ENCODE assay signal across 14 cellular contexts in the genomic region with DNA sequence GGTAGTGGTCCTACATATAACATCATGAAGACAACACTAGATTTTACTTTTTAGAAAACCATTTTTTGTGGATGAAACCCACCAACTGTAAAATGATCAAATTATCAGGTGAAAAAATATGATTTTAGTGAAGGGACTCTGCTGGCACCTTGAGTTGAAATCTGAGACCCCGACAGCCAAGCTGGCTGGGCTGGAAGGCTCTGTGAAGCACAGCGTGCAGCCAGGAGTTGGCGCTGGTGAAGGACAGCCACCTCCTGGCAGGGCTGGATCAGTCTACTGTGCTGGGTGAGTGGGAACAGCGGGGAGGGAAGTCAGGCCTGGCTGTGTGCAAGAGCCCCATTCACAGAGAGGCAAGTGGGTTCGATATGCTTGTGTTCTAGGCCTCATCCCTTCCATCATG. TPM values are rescaled to one million over a fixed set of nuclear protein-coding genes. Genes with fewer than 3 reads are reported as not detected.
DNase-seq lines count a peak whose midpoint lies in the region; ATAC-seq, FAIRE-seq and TF ChIP-seq lines count a peak whose summit lies in the region.
"Had no signal": no experiment of that assay in that cellular context is flagged by ENCODE, and none has a peak within 500 bp of the region (broad histone marks: within the 10 kb centered on the region; RNA-seq: fewer than 3 reads in every experiment).

No MANE protein-coding gene starts in this region.

- intact Hi-C loops in HCT116 (cut with micrococcal nuclease), result no loop called here
- intact Hi-C loops in endothelial cell of umbilical vein (cut with micrococcal nuclease), result loop anchor here (1.0 kb wide), 1 partner anchor 109 kb away; no protein-coding TSS in a partner anchor
- intact Hi-C loops in posterior vena cava (cut with DNase I), result no loop called here

- H3K9me3 ChIP-seq in HCT116 (ENCODE audit: control insufficient read depth in 1 of 2, insufficient read depth in 1 of 2, low read depth in 1 of 2, low read length in 2 of 2) (no peaks in the 10 kb centered on the region), endothelial cell of umbilical vein (replicated peaks; ENCODE audit: control insufficient read depth, insufficient read depth, low read length) (no peaks in the 10 kb centered on the region), trophoblast cell (ENCODE audit: insufficient read depth, low read depth, low read length) (peaks cover 2% of the 10 kb centered on the region)
- H3K9me3 ChIP-seq: Caco-2 had no signal

- H3K27ac ChIP-seq in HCT116 (ENCODE audit: low read depth, low read length), result no peak overlapping the region
- H3K27ac ChIP-seq in endothelial cell of umbilical vein (ENCODE audit: insufficient read depth, low read depth, low read length), result peak overlapping the region; percentile 61
- no peak overlapping the region for H3K27ac ChIP-seq in trophoblast cell (ENCODE audit: low read depth, low read length)

- H3K9me1 ChIP-seq in endothelial cell of umbilical vein (replicated peaks; ENCODE audit: control insufficient read depth, extremely low read depth, insufficient read depth, low read length), result no peaks in the 10 kb centered on the region

- TF ChIP-seq CTCF in HCT116 (IDR thresholded peaks at IDR 0.05 in 2 of 3, conservative IDR thresholded peaks at IDR 0.05 in 1 of 3; ENCODE audit: borderline replicate concordance in 1 of 3, insufficient read depth in 1 of 3, low read depth in 2 of 3, low read length in 2 of 3) (no peak), endothelial cell of umbilical vein (IDR thresholded peaks at IDR 0.05; ENCODE audit: extremely low read depth in 1 of 2, insufficient read depth in 1 of 2, low read depth in 1 of 2, low read length in 2 of 2) (peak in 1 of 2 donors; percentile 47)

- peak overlapping the region; percentile 94 for H3K23ac ChIP-seq in trophoblast cell (ENCODE audit: low read length)

- H3K4me2 ChIP-seq in HCT116 (ENCODE audit: low read length) (no peak overlapping the region), endothelial cell of umbilical vein (ENCODE audit: insufficient read depth, low read length) (no peak overlapping the region), trophoblast cell (ENCODE audit: low read length) (no peak overlapping the region)

- WGBS in trophoblast cell (ENCODE audit: extremely low coverage, insufficient coverage, insufficient read length), result no CpG with 5 or more reads among the region's 5 CpGs

- RAD21 ChIA-PET in HCT116 (lab: Charles Lee; ENCODE audit: low non-redundant PET in 1 of 2, low total read pairs in 2 of 2, uncharacterized antibody in 2 of 2, unreplicated experiment in 2 of 2), result no interaction called here

- H3K4me3 ChIP-seq in HCT116 (replicated peaks in 1 of 2; ENCODE audit: low read depth in 1 of 2, low read length in 2 of 2), result no peak overlapping the region
- no peak overlapping the region for H3K4me3 ChIP-seq in endothelial cell of umbilical vein (replicated peaks in 1 of 3; ENCODE audit: insufficient read depth in 1 of 3, low read depth in 1 of 3, low read length in 3 of 3)
- H3K4me3 ChIP-seq in trophoblast cell (ENCODE audit: low read depth, low read length), result no peak overlapping the region

- no peaks in the 10 kb centered on the region for H4K20me1 ChIP-seq in HCT116 (ENCODE audit: insufficient read depth)
- no peaks in the 10 kb centered on the region for H4K20me1 ChIP-seq in endothelial cell of umbilical vein (replicated peaks; ENCODE audit: control insufficient read depth, extremely low read depth, insufficient read depth, low read length)

- no peak overlapping the region for H4K8ac ChIP-seq in trophoblast cell (ENCODE audit: low read depth, low read length)

- H2AK5ac ChIP-seq in trophoblast cell (ENCODE audit: low read length), result no peak overlapping the region

- POLR2A ChIA-PET in HCT116 (lab: Charles Lee) (no interaction called here), endothelial cell of umbilical vein (lab: Charles Lee) (interaction anchor here (1.4 to 1.6 kb wide), 3 partner anchors 8 to 73 kb away, joined by 3 to 8 read pairs (median 4); no protein-coding TSS in a partner anchor)

- no peak overlapping the region for H4K12ac ChIP-seq in trophoblast cell (ENCODE audit: low read depth, low read length)

- H2BK120ac ChIP-seq in trophoblast cell (ENCODE audit: insufficient read depth, low read length, poor library complexity), result no peak overlapping the region

- TF ChIP-seq RAD21 in HCT116 (IDR thresholded peaks at IDR 0.05; ENCODE audit: low read depth), result peak; percentile 16; the same call in 1 of the 2 replicates

- FAIRE-seq in endothelial cell of umbilical vein (lab: Jason Lieb, UNC), result no peak

- no peaks in the 10 kb centered on the region for H3K36me3 ChIP-seq in HCT116 (ENCODE audit: control insufficient read depth in 1 of 2, insufficient read depth in 2 of 2, low read length in 2 of 2)
- H3K36me3 ChIP-seq in endothelial cell of umbilical vein (ENCODE audit: control insufficient read depth in 2 of 2, extremely low read depth in 1 of 2, insufficient read depth in 2 of 2, low read length in 2 of 2), result no peaks in the 10 kb centered on the region
- H3K36me3 ChIP-seq in trophoblast cell (ENCODE audit: control insufficient read depth in 1 of 2, insufficient read depth in 2 of 2, low read length in 2 of 2), result peaks cover 2% of the 10 kb centered on the region in 2 experiments

- BruUV-seq in HCT116 (replicated peaks; lab: Mats Ljungman, UMichigan), result no TSS peak
- BruUV-seq in endothelial cell of umbilical vein (replicated peaks; lab: Mats Ljungman, UMichigan), result no TSS peak

- CTCF ChIA-PET in HCT116 (lab: Charles Lee) (no interaction called here), endothelial cell of umbilical vein (lab: Charles Lee) (interaction anchor here (1.0 to 2.1 kb wide), 8 partner anchors 9 to 276 kb away, joined by 3 to 8 read pairs (median 4); no protein-coding TSS in a partner anchor)

- H3K9ac ChIP-seq in HCT116 (ENCODE audit: low read length) (no peak overlapping the region), endothelial cell of umbilical vein (replicated peaks; ENCODE audit: extremely low read depth, insufficient read depth, low read length) (peak overlapping the region; percentile 45), trophoblast cell (ENCODE audit: low read length) (no peak overlapping the region)

- H3K18ac ChIP-seq in trophoblast cell (ENCODE audit: low read length), result no peak overlapping the region

- no peak overlapping the region for H2AFZ ChIP-seq in HCT116 (ENCODE audit: low read depth, low read length, poor library complexity, severe bottlenecking)
- no peak overlapping the region for H2AFZ ChIP-seq in endothelial cell of umbilical vein (ENCODE audit: low read depth, low read length)
- no peak overlapping the region for H2AFZ ChIP-seq in trophoblast cell (ENCODE audit: insufficient read depth, low read length, poor library complexity)

- H3K27me3 ChIP-seq in HCT116 (ENCODE audit: insufficient read depth, low read length), result no peaks in the 10 kb centered on the region
- H3K27me3 ChIP-seq in endothelial cell of umbilical vein (ENCODE audit: control insufficient read depth in 2 of 2, insufficient read depth in 2 of 2, low read length in 2 of 2), result no peaks in the 10 kb centered on the region
- H3K27me3 ChIP-seq in trophoblast cell (ENCODE audit: insufficient read depth, low read length), result no peaks in the 10 kb centered on the region

- H3K4me1 ChIP-seq in HCT116 (ENCODE audit: control insufficient read depth in 1 of 2, insufficient read depth in 2 of 2, low read length in 2 of 2) (no peaks in the 10 kb centered on the region), endothelial cell of umbilical vein (ENCODE audit: control insufficient read depth, extremely low read depth, insufficient read depth, low read length) (peaks cover 30% of the 10 kb centered on the region), trophoblast cell (ENCODE audit: control insufficient read depth in 1 of 2, insufficient read depth in 2 of 2, low read length in 2 of 2) (peaks cover 0 to 2% of the 10 kb centered on the region in 2 experiments)
- H3K4me1 ChIP-seq: Caco-2 had no signal

- no peak overlapping the region for H3K14ac ChIP-seq in trophoblast cell (ENCODE audit: low read length)

- H3K4ac ChIP-seq in trophoblast cell (ENCODE audit: low read depth, low read length), result no peak overlapping the region

- no peaks in the 10 kb centered on the region for H3K79me2 ChIP-seq in HCT116 (ENCODE audit: insufficient read depth, low read length)
- peaks cover 55% of the 10 kb centered on the region for H3K79me2 ChIP-seq in endothelial cell of umbilical vein (ENCODE audit: control insufficient read depth, insufficient read depth, low read length)
- no peaks in the 10 kb centered on the region for H3K79me2 ChIP-seq in trophoblast cell (ENCODE audit: control insufficient read depth, insufficient read depth, low read length, poor library complexity)

- no peak for ATAC-seq in HCT116

- no peak overlapping the region for H2BK12ac ChIP-seq in trophoblast cell (ENCODE audit: low read length)

- TF ChIP-seq POLR2A in HCT116 (IDR thresholded peaks at IDR 0.05; ENCODE audit: borderline replicate concordance, extremely low read depth, insufficient read depth, insufficient read length) (no peak), endothelial cell of umbilical vein (IDR thresholded peaks at IDR 0.05; ENCODE audit: low read depth, low read length) (no peak)

- H3K79me1 ChIP-seq in trophoblast cell (ENCODE audit: low read length), result no peaks in the 10 kb centered on the region

- dilution Hi-C loops in endothelial cell of umbilical vein (cut with MboI; ENCODE audit: extremely low pct_ligation_motif_present, low sequenced_read_pairs), result no loop called here

- no peaks in the 10 kb centered on the region for H3K9me2 ChIP-seq in HCT116 (ENCODE audit: insufficient read depth)

- no peak for DNase-seq in HCT116 (ENCODE audit: low read depth, low spot score)
- peak; percentile 39 for DNase-seq in NCI-H2171 treated with DMSO at 0.1 percent for 48 hours (lab: John Stamatoyannopoulos, UW)
- DNase-seq in endothelial cell of umbilical vein (ENCODE audit: low read depth, low spot score), result peak; percentile 74
- no peak for DNase-seq in trophoblast cell
- no peak for DNase-seq in posterior vena cava (ENCODE audit: low spot score)
- DNase-seq in NCI-H526 treated with DMSO at 0.1 percent for 48 hours (lab: John Stamatoyannopoulos, UW), result no peak
- no peak for DNase-seq in activated effector memory CD4-positive, alpha-beta T cell treated with anti-CD3 and anti-CD28 coated beads, Interleukin-2, amount 50 U/mL, for 16 hours
- DNase-seq: ACHN, Caco-2, DMS53, NCI-H1092 treated with DMSO at 0.1 percent for 48 hours, NCI-H1694 treated with DMSO at 0.1 percent for 48 hours, NCI-H2107, NCI-H510A had no signal

- no peak overlapping the region for H4K91ac ChIP-seq in trophoblast cell (ENCODE audit: low read depth, low read length)

- no peak overlapping the region for H2BK5ac ChIP-seq in trophoblast cell (ENCODE audit: low read depth, low read length, poor library complexity)

RNA-seq across cellular contexts. Expression of gene DDAH1, which starts 47.9 kb away (rescaled TPM):
- total RNA-seq in HCT116 (2021; ENCODE audit: unreplicated experiment), result 16.6 TPM
- 5.9 and 7.0 TPM in 2 replicates for polyA plus RNA-seq in HCT116 (2012)
- 72.0 and 75.2 TPM in 2 replicates for total RNA-seq in endothelial cell of umbilical vein
- polyA plus RNA-seq in endothelial cell of umbilical vein, result 37.4 and 44.0 TPM in 2 replicates
- 52.2 and 54.0 TPM in 2 replicates for polyA plus RNA-seq in endothelial cell of umbilical vein (2011; cell fraction: cytosol; rRNA removed)
- polyA plus RNA-seq in endothelial cell of umbilical vein (2011; cell fraction: nucleus; rRNA removed), result 37.3 and 48.8 TPM in 2 replicates
- 29.6 and 43.7 TPM in 2 replicates for polyA plus RNA-seq in endothelial cell of umbilical vein (2012)
- 69.4 and 83.6 TPM in 2 replicates for polyA minus RNA-seq in endothelial cell of umbilical vein
- polyA minus RNA-seq in endothelial cell of umbilical vein (2011; cell fraction: cytosol; rRNA and poly(A)+ RNA removed), result 10.1 TPM
- 43.9 and 57.7 TPM in 2 replicates for polyA minus RNA-seq in endothelial cell of umbilical vein (2011; cell fraction: nucleus; rRNA and poly(A)+ RNA removed)
- polyA plus RNA-seq in trophoblast cell (2013), result 25.8 and 27.4 TPM in 2 replicates
- total RNA-seq in posterior vena cava, result 10 to 100 TPM; 31.8 to 46.1 TPM

Comparison
In these comparisons a context has a peak if more than half of its experiments do, and no peak if none do; other contexts are left out.
1. DNase-seq: peak in NCI-H2171 treated with DMSO at 0.1 percent for 48 hours (single experiment) and endothelial cell of umbilical vein (single experiment); none in HCT116 (single experiment), trophoblast cell (0 of 2), posterior vena cava (single experiment), NCI-H526 treated with DMSO at 0.1 percent for 48 hours (single experiment) and activated effector memory CD4-positive, alpha-beta T cell treated with anti-CD3 and anti-CD28 coated beads, Interleukin-2, amount 50 U/mL, for 16 hours (single experiment).